ENCODE assay signal across 9 cellular contexts in genomic region chr1:159944623-159945455, GRCh38. TPM values are rescaled to one million over a fixed set of nuclear protein-coding genes. Genes with fewer than 3 reads are reported as not detected.
DNase-seq lines count a peak whose midpoint lies in the region; ATAC-seq and TF ChIP-seq lines count a peak whose summit lies in the region.
"Had no signal": no experiment of that assay in that cellular context is flagged by ENCODE, and none has a peak within 500 bp of the region (broad histone marks: within the 10 kb centered on the region; RNA-seq: fewer than 3 reads in every experiment).

No MANE protein-coding gene starts in this region.

- peak overlapping the region; percentile 90 for H3K4me2 ChIP-seq in hepatocyte

- H3K79me2 ChIP-seq in hepatocyte, result peaks cover 26% of the 10 kb centered on the region

- H3K4me3 Mint-ChIP-seq in T-helper 17 cell, result peak overlapping the region; percentile 89

- H3K27me3 Mint-ChIP-seq in T-helper 17 cell, result peaks cover 60% of the 10 kb centered on the region

- peak overlapping the region; percentile 9 for H3K27ac Mint-ChIP-seq in T-helper 17 cell

- H3K9me2 ChIP-seq in hepatocyte (replicated peaks; ENCODE audit: insufficient read depth), result no peaks in the 10 kb centered on the region

- H3K27ac ChIP-seq in hepatocyte (peak overlapping the region; percentile 9), skeletal muscle tissue (ENCODE audit: low read depth, low read length) (no peak overlapping the region)

- no peak for ATAC-seq in T-helper 17 cell

- in situ Hi-C loops in G401 (cut with HindIII; ENCODE audit: low sequenced_read_pairs), result no loop called here

- H3K9me3 ChIP-seq in T-helper 17 cell (ENCODE audit: control insufficient read depth, low read length, poor library complexity, severe bottlenecking) (no peaks in the 10 kb centered on the region), hepatocyte (ENCODE audit: low read depth) (no peaks in the 10 kb centered on the region), skeletal muscle tissue (ENCODE audit: control insufficient read depth in 3 of 3, low read length in 3 of 3) (no peaks in the 10 kb centered on the region)

- TF ChIP-seq CTCF in hepatocyte (IDR thresholded peaks at IDR 0.05; ENCODE audit: poor library complexity), result no peak

- H3K36me3 ChIP-seq in hepatocyte (replicated peaks; ENCODE audit: insufficient read depth, low read depth) (no peaks in the 10 kb centered on the region), skeletal muscle tissue (ENCODE audit: control insufficient read depth in 3 of 3, insufficient read depth in 3 of 3, low read length in 3 of 3) (no peaks in the 10 kb centered on the region)

- no peaks in the 10 kb centered on the region for H3K36me3 Mint-ChIP-seq in T-helper 17 cell (ENCODE audit: low read depth)
- H3K36me3 Mint-ChIP-seq: CD4-positive, CD25-positive, alpha-beta regulatory T cell had no signal

- peaks cover 38% of the 10 kb centered on the region for H3K4me1 ChIP-seq in hepatocyte (ENCODE audit: insufficient read depth)
- H3K4me1 ChIP-seq in skeletal muscle tissue (ENCODE audit: control insufficient read depth in 3 of 3, insufficient read depth in 3 of 3, low read length in 3 of 3), result peaks cover 10 to 11% (median 11%) of the 10 kb centered on the region in 3 donors

- H3K4me3 ChIP-seq in hepatocyte (peak overlapping the region; percentile 50), skeletal muscle tissue (ENCODE audit: low read length in 3 of 3) (peak overlapping the region; percentile 59 to 67 (median 65))

- DNase-seq in NCI-H2227 (lab: John Stamatoyannopoulos, UW; ENCODE audit: unreplicated experiment) (peak; percentile 47), NCI-H2227 treated with DMSO at 0.1 percent for 48 hours (lab: John Stamatoyannopoulos, UW) (no peak), T-helper 17 cell (no peak), hepatocyte (ENCODE audit: low spot score) (no peak), kidney tubule cell (ENCODE audit: low spot score) (no peak), G401 (ENCODE audit: low spot score) (no peak)
- no peak for DNase-seq in activated effector memory CD4-positive, alpha-beta T cell treated with Interleukin-2 at 50 U/mL for 16 hours

- 22% methylated on average over 10 of the region's 11 CpGs for WGBS in hepatocyte (ENCODE audit: low lambda C conversion rate, missing lambda C conversion rate)

- H2AFZ ChIP-seq in hepatocyte, result peak overlapping the region; percentile 21

- H3K27me3 ChIP-seq in hepatocyte (no peaks in the 10 kb centered on the region), skeletal muscle tissue (ENCODE audit: control insufficient read depth in 3 of 3, insufficient read depth in 3 of 3, low read length in 3 of 3) (peaks cover 31 to 44% (median 35%) of the 10 kb centered on the region in 3 donors)

- no peaks in the 10 kb centered on the region for H4K20me1 ChIP-seq in hepatocyte (ENCODE audit: insufficient read depth, poor library complexity, severe bottlenecking)

- peak overlapping the region in 2 of 3 donors; percentile 45 to 47 for H3K9ac ChIP-seq in skeletal muscle tissue (ENCODE audit: low read depth in 1 of 3, low read length in 3 of 3)

- peaks cover 16% of the 10 kb centered on the region for H3K4me1 Mint-ChIP-seq in T-helper 17 cell

RNA-seq across cellular contexts. Expression of gene IGSF9, which starts 0.6 kb away (rescaled TPM):
- total RNA-seq in T-helper 17 cell, result under 1 TPM in 1 of 2 donors, not detected in 1; 0.07 TPM
- 5.3 and 8.2 TPM in 2 replicates for total RNA-seq in hepatocyte
- polyA plus RNA-seq in hepatocyte, result 22.5 and 25.4 TPM in 2 replicates
- under 0.01 TPM for total RNA-seq in skeletal muscle tissue
- total RNA-seq in G401 (2014; rRNA removed; shearing (Covaris generic)), result not detected in 2 replicates
- total RNA-seq: CD4-positive, CD25-positive, alpha-beta regulatory T cell had no signal

RNA-seq across cellular contexts. Expression of gene SLAMF9, which starts 9.2 kb away (rescaled TPM):
- not detected for total RNA-seq in T-helper 17 cell
- not detected in 2 replicates for total RNA-seq in hepatocyte
- not detected in 2 replicates for polyA plus RNA-seq in hepatocyte
- not detected for total RNA-seq in skeletal muscle tissue
- not detected in 2 replicates for total RNA-seq in G401 (2014; rRNA removed; shearing (Covaris generic))
- total RNA-seq: CD4-positive, CD25-positive, alpha-beta regulatory T cell had no signal
- polyA plus RNA-seq: CD4-positive, CD25-positive, alpha-beta regulatory T cell had no signal

RNA-seq across cellular contexts. Expression of gene TAGLN2, which starts 19.5 kb away (rescaled TPM):
- total RNA-seq in T-helper 17 cell (100 to 1,000 TPM; 515 to 717 TPM), hepatocyte (122 and 124 TPM in 2 replicates), skeletal muscle tissue (85.1 TPM)
- 284 and 292 TPM in 2 replicates for polyA plus RNA-seq in hepatocyte
- total RNA-seq in G401 (2014; rRNA removed; shearing (Covaris generic)), result 27.1 and 49.8 TPM in 2 replicates

RNA-seq across cellular contexts. Expression of gene CFAP45, which starts 44.9 kb away (rescaled TPM):
- 1 to 10 TPM; 4.6 to 6.3 TPM for total RNA-seq in T-helper 17 cell
- 0.43 TPM in 1 of 2 replicates, not detected in the other for total RNA-seq in hepatocyte
- polyA plus RNA-seq in hepatocyte, result not detected in 2 replicates
- total RNA-seq in skeletal muscle tissue, result not detected
- total RNA-seq in G401 (2014; rRNA removed; shearing (Covaris generic)), result not detected in 2 replicates
